18 cellular contexts compared by ENCODE assay signal in the genomic region with DNA sequence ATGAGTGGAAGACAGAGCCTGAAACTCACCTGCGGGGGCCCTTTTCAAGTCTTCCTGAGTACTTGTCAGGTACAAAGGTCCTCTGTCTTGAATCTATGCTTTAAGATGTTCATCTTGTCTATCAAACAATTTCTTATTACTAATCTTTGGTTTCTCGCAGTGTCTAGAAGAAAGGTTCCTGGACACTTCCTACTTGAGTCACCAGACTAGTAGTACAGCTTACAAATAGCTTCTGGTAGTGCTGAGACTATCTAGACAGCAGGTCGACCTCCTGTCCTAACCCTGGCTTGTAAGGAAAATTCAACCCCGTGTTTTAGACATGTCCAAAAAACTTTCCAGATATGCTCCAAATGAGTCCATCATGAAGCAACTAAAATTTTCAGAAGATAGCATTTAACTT. TPM values are rescaled to one million over a fixed set of nuclear protein-coding genes. Genes with fewer than 3 reads are reported as not detected.
DNase-seq lines count a peak whose midpoint lies in the region; ATAC-seq, FAIRE-seq and TF ChIP-seq lines count a peak whose summit lies in the region.
"Had no signal": no experiment of that assay in that cellular context is flagged by ENCODE, and none has a peak within 500 bp of the region (broad histone marks: within the 10 kb centered on the region; RNA-seq: fewer than 3 reads in every experiment).

No MANE protein-coding gene starts in this region.

- H3K36me3 Mint-ChIP-seq in activated CD4-positive, alpha-beta T cell treated with anti-CD3 and anti-CD28 coated beads for 36 hours (ENCODE audit: low read depth), result peaks cover 12% of the 10 kb centered on the region
- peaks cover 26% of the 10 kb centered on the region for H3K36me3 Mint-ChIP-seq in activated CD4-positive, alpha-beta T cell treated with anti-CD3 and anti-CD28 coated beads, Interleukin-2, amount 10 ng/mL, durations not matched to agents 24 days and 14 days (ENCODE audit: low read depth)
- peaks cover 0 to 3% of the 10 kb centered on the region in 2 donors for H3K36me3 Mint-ChIP-seq in CD4-positive, alpha-beta memory T cell
- peaks cover 0 to 6% (median 0%) of the 10 kb centered on the region in 3 donors for H3K36me3 Mint-ChIP-seq in naive thymus-derived CD8-positive, alpha-beta T cell
- peaks cover 5% of the 10 kb centered on the region for H3K36me3 Mint-ChIP-seq in stimulated activated memory B cell treated with anti-CD40 and anti-IgM and Interleukin-4, amounts not matched to agents 10 μg/mL and 1 μg/mL and 100 μg/mL, for 72 hours

- peaks cover 47% of the 10 kb centered on the region for H3K4me1 ChIP-seq in CD4-positive, alpha-beta memory T cell (ENCODE audit: insufficient read depth, low read length)
- H3K4me1 ChIP-seq in K562 (replicated peaks in 1 of 2; ENCODE audit: control insufficient read depth in 2 of 2, insufficient read depth in 2 of 2, low read length in 2 of 2) (no peaks in the 10 kb centered on the region), mesendoderm (ENCODE audit: control insufficient read depth, low read depth, low read length) (no peaks in the 10 kb centered on the region)

- H2BK15ac ChIP-seq in mesendoderm (replicated peaks; ENCODE audit: low read depth), result no peak overlapping the region

- H3K4me3 Mint-ChIP-seq in activated CD4-positive, alpha-beta T cell treated with anti-CD3 and anti-CD28 coated beads for 36 hours, result no peak overlapping the region
- no peak overlapping the region for H3K4me3 Mint-ChIP-seq in activated CD4-positive, alpha-beta T cell treated with anti-CD3 and anti-CD28 coated beads, Interleukin-2, amount 10 ng/mL, durations not matched to agents 24 days and 14 days
- no peak overlapping the region for H3K4me3 Mint-ChIP-seq in CD4-positive, alpha-beta memory T cell
- H3K4me3 Mint-ChIP-seq in naive thymus-derived CD8-positive, alpha-beta T cell, result peak overlapping the region in 1 of 10 donors; percentile 9
- H3K4me3 Mint-ChIP-seq in stimulated activated memory B cell treated with anti-CD40 and anti-IgM and Interleukin-4, amounts not matched to agents 10 μg/mL and 1 μg/mL and 100 μg/mL, for 72 hours, result no peak overlapping the region

- no peak overlapping the region for H2BK120ac ChIP-seq in mesendoderm (ENCODE audit: low read depth, low read length)

- no peak for TF ChIP-seq EP300 in K562 (IDR thresholded peaks at IDR 0.05; ENCODE audit: low read length)

- no peaks in the 10 kb centered on the region for H3K9me3 Mint-ChIP-seq in activated CD4-positive, alpha-beta T cell treated with anti-CD3 and anti-CD28 coated beads for 36 hours (ENCODE audit: low read depth)
- H3K9me3 Mint-ChIP-seq in activated CD4-positive, alpha-beta T cell treated with anti-CD3 and anti-CD28 coated beads, Interleukin-2, amount 10 ng/mL, durations not matched to agents 24 days and 14 days, result no peaks in the 10 kb centered on the region
- H3K9me3 Mint-ChIP-seq in CD4-positive, alpha-beta memory T cell, result peaks cover 0 to 1% (median 0%) of the 10 kb centered on the region in 8 donors
- H3K9me3 Mint-ChIP-seq in naive thymus-derived CD8-positive, alpha-beta T cell, result no peaks in the 10 kb centered on the region
- H3K9me3 Mint-ChIP-seq in stimulated activated memory B cell treated with anti-CD40 and anti-IgM and Interleukin-4, amounts not matched to agents 10 μg/mL and 1 μg/mL and 100 μg/mL, for 72 hours, result no peaks in the 10 kb centered on the region

- H3K9ac ChIP-seq in K562 (ENCODE audit: insufficient read depth in 1 of 2, low read depth in 2 of 2, low read length in 2 of 2) (no peak overlapping the region), mesendoderm (ENCODE audit: low read length) (no peak overlapping the region)

- no peaks in the 10 kb centered on the region; the same call in 1 of the 2 replicates for H4K20me1 ChIP-seq in K562 (replicated peaks; ENCODE audit: control insufficient read depth, insufficient read depth, low read length)

- H3K4me2 ChIP-seq in K562 (ENCODE audit: insufficient read depth, low read length), result no peak overlapping the region
- no peak overlapping the region for H3K4me2 ChIP-seq in mesendoderm (ENCODE audit: low read length)

- no peaks in the 10 kb centered on the region for H3K9me1 ChIP-seq in K562 (ENCODE audit: control insufficient read depth, insufficient read depth, low read length)

- H3K79me2 ChIP-seq in K562 (ENCODE audit: control insufficient read depth, insufficient read depth, low read length) (peaks cover 30% of the 10 kb centered on the region), mesendoderm (ENCODE audit: control insufficient read depth, insufficient read depth, low read length) (peaks cover 3% of the 10 kb centered on the region)

- no peak overlapping the region for H3K27ac Mint-ChIP-seq in activated CD4-positive, alpha-beta T cell treated with anti-CD3 and anti-CD28 coated beads for 36 hours
- no peak overlapping the region for H3K27ac Mint-ChIP-seq in activated CD4-positive, alpha-beta T cell treated with anti-CD3 and anti-CD28 coated beads, Interleukin-2, amount 10 ng/mL, durations not matched to agents 24 days and 14 days
- peak overlapping the region; percentile 4 to 80 (median 43) for H3K27ac Mint-ChIP-seq in CD4-positive, alpha-beta memory T cell
- peak overlapping the region in 8 of 10 donors; percentile 30 to 78 (median 68) for H3K27ac Mint-ChIP-seq in naive thymus-derived CD8-positive, alpha-beta T cell
- H3K27ac Mint-ChIP-seq in stimulated activated memory B cell treated with anti-CD40 and anti-IgM and Interleukin-4, amounts not matched to agents 10 μg/mL and 1 μg/mL and 100 μg/mL, for 72 hours, result no peak overlapping the region

- no peak overlapping the region for H3K23ac ChIP-seq in mesendoderm (ENCODE audit: low read length)

- DNase-seq in activated CD4-positive, alpha-beta T cell treated with anti-CD3 and anti-CD28 coated beads for 36 hours, result no peak
- no peak for DNase-seq in activated CD4-positive, alpha-beta T cell treated with anti-CD3 and anti-CD28 coated beads, Interleukin-2, amount 10 ng/mL, durations not matched to agents 24 days and 14 days
- DNase-seq in CD4-positive, alpha-beta memory T cell, result no peak
- DNase-seq in K562 (ENCODE audit: extremely low read depth in 1 of 4, low spot score in 3 of 4) (no peak), mesendoderm (no peak)
- DNase-seq in naive thymus-derived CD8-positive, alpha-beta T cell, result no peak
- DNase-seq: GF-D8, GOT3, KBM-7, NCI-H1092 treated with DMSO at 0.1 percent for 48 hours, NCI-H1694, NCI-H510A treated with DMSO at 0.1 percent for 48 hours, NCI-H82, PC-3 had no signal

- H3K4me3 ChIP-seq in CD4-positive, alpha-beta memory T cell (ENCODE audit: low read length in 2 of 2), result no peak overlapping the region
- H3K4me3 ChIP-seq in K562 (no peak overlapping the region), mesendoderm (ENCODE audit: low read length) (no peak overlapping the region)

- in situ Hi-C loops in K562 (cut with MboI), result no loop called here

- no peak overlapping the region for H2AFZ ChIP-seq in K562 (ENCODE audit: low read depth, low read length)

- TF ChIP-seq CTCF in K562 (IDR thresholded peaks at IDR 0.05 in 2 of 3, conservative IDR thresholded peaks at IDR 0.05 in 1 of 3; ENCODE audit: insufficient read depth in 2 of 3, low read depth in 1 of 3, low read length in 3 of 3), result no peak

- ATAC-seq in activated CD4-positive, alpha-beta T cell treated with anti-CD3 and anti-CD28 coated beads for 36 hours, result peak; percentile 34
- ATAC-seq in K562 (peak; percentile 38; the same call in 2 of the 3 replicates), HG02642 (IDR thresholded peaks at IDR 0.05; ENCODE audit: poor library complexity, unreplicated experiment) (no peak)
- ATAC-seq in naive thymus-derived CD8-positive, alpha-beta T cell, result no peak
- ATAC-seq in stimulated activated memory B cell treated with anti-CD40 and anti-IgM and Interleukin-4, amounts not matched to agents 10 μg/mL and 1 μg/mL and 100 μg/mL, for 72 hours, result no peak
- ATAC-seq: PC-3 had no signal

- POLR2A ChIA-PET in activated CD4-positive, alpha-beta T cell treated with anti-CD3 and anti-CD28 coated beads for 36 hours (lab: Charles Lee), result no interaction called here
- POLR2A ChIA-PET in CD4-positive, alpha-beta memory T cell (lab: Charles Lee; ENCODE audit: partially characterized antibody), result interaction anchor here (1.4 kb wide), 1 partner anchor 10 kb away, joined by 3 read pairs; no protein-coding TSS in a partner anchor
- POLR2A ChIA-PET in K562 (lab: Yijun Ruan, JAX), result interaction anchor here (1.1 kb wide), 1 partner anchor 10 kb away, joined by 3 read pairs; no protein-coding TSS in a partner anchor
- POLR2A ChIA-PET in naive thymus-derived CD8-positive, alpha-beta T cell (lab: Charles Lee), result no interaction called here

- H3K79me1 ChIP-seq in mesendoderm (ENCODE audit: low read length), result no peaks in the 10 kb centered on the region

- no peak for FAIRE-seq in K562 (lab: Jason Lieb, UNC)
- FAIRE-seq: GM12892 had no signal

- no peak overlapping the region for H3K4ac ChIP-seq in mesendoderm (ENCODE audit: low read depth, low read length)

- H3K36me3 ChIP-seq in CD4-positive, alpha-beta memory T cell (ENCODE audit: insufficient read depth, low read length), result no peaks in the 10 kb centered on the region
- H3K36me3 ChIP-seq in K562 (ENCODE audit: control insufficient read depth, insufficient read depth, low read length) (no peaks in the 10 kb centered on the region), mesendoderm (ENCODE audit: control insufficient read depth, insufficient read depth, low read length) (no peaks in the 10 kb centered on the region)

- CTCF ChIA-PET in activated CD4-positive, alpha-beta T cell treated with anti-CD3 and anti-CD28 coated beads for 36 hours (lab: Charles Lee), result no interaction called here
- CTCF ChIA-PET in CD4-positive, alpha-beta memory T cell (lab: Charles Lee; ENCODE audit: partially characterized antibody), result no interaction called here
- CTCF ChIA-PET in K562 (lab: Yijun Ruan, JAX; ENCODE audit: low intra/inter-chr PET ratio), result no interaction called here

- H3K27ac ChIP-seq in CD4-positive, alpha-beta memory T cell (ENCODE audit: low read depth, low read length), result no peak overlapping the region
- no peak overlapping the region for H3K27ac ChIP-seq in K562 (ENCODE audit: extremely low read depth, low read depth, low read length)
- no peak overlapping the region for H3K27ac ChIP-seq in mesendoderm (ENCODE audit: low read depth, low read length)
- H3K27ac ChIP-seq: RWPE1 had no signal

- no TSS peak for BruUV-seq in K562 (replicated peaks; lab: Mats Ljungman, UMichigan)

- H2AK5ac ChIP-seq in mesendoderm (ENCODE audit: low read length), result no peak overlapping the region

- 60% methylated on average over 4 of the region's 4 CpGs for WGBS in K562 (ENCODE audit: insufficient coverage, low coverage, missing lambda C conversion rate)
- no CpG with 5 or more reads among the region's 4 CpGs for WGBS in mesendoderm (ENCODE audit: extremely low coverage, insufficient coverage, low lambda C conversion rate)

- no peak overlapping the region for H3K56ac ChIP-seq in mesendoderm (ENCODE audit: low read length)

- H3K9me3 ChIP-seq in CD4-positive, alpha-beta memory T cell (ENCODE audit: control insufficient read depth in 1 of 2, low read length in 2 of 2), result no peaks in the 10 kb centered on the region
- H3K9me3 ChIP-seq in K562 (replicated peaks; ENCODE audit: control insufficient read depth, insufficient read depth, low read depth, low read length), result no peaks in the 10 kb centered on the region; the same call in 1 of the 2 replicates

- H3K27me3 Mint-ChIP-seq in activated CD4-positive, alpha-beta T cell treated with anti-CD3 and anti-CD28 coated beads for 36 hours, result no peaks in the 10 kb centered on the region
- no peaks in the 10 kb centered on the region for H3K27me3 Mint-ChIP-seq in activated CD4-positive, alpha-beta T cell treated with anti-CD3 and anti-CD28 coated beads, Interleukin-2, amount 10 ng/mL, durations not matched to agents 24 days and 14 days
- H3K27me3 Mint-ChIP-seq in CD4-positive, alpha-beta memory T cell, result no peaks in the 10 kb centered on the region
- no peaks in the 10 kb centered on the region for H3K27me3 Mint-ChIP-seq in naive thymus-derived CD8-positive, alpha-beta T cell
- H3K27me3 Mint-ChIP-seq in stimulated activated memory B cell treated with anti-CD40 and anti-IgM and Interleukin-4, amounts not matched to agents 10 μg/mL and 1 μg/mL and 100 μg/mL, for 72 hours, result no peaks in the 10 kb centered on the region

- H3K27me3 ChIP-seq in CD4-positive, alpha-beta memory T cell (ENCODE audit: insufficient read depth, low read length), result no peaks in the 10 kb centered on the region
- H3K27me3 ChIP-seq in K562 (ENCODE audit: control insufficient read depth in 2 of 2, insufficient read depth in 2 of 2, low read length in 2 of 2) (no peaks in the 10 kb centered on the region), mesendoderm (ENCODE audit: insufficient read depth, low read length, poor library complexity) (no peaks in the 10 kb centered on the region)

- intact Hi-C loops in activated CD4-positive, alpha-beta T cell treated with anti-CD3 and anti-CD28 coated beads for 36 hours (cut with DNase I, micrococcal nuclease), result no loop called here
- intact Hi-C loops in activated CD4-positive, alpha-beta T cell treated with anti-CD3 and anti-CD28 coated beads, Interleukin-2, amount 10 ng/mL, durations not matched to agents 24 days and 14 days (cut with micrococcal nuclease), result no loop called here
- intact Hi-C loops in CD4-positive, alpha-beta memory T cell (cut with micrococcal nuclease), result no loop called here
- intact Hi-C loops in K562 (cut with micrococcal nuclease), result no loop called here

- no peak overlapping the region for H4K8ac ChIP-seq in mesendoderm (ENCODE audit: low read depth, low read length)

- H2BK5ac ChIP-seq in mesendoderm (ENCODE audit: low read length), result no peak overlapping the region

- no peak for TF ChIP-seq POLR2A in K562 (conservative IDR thresholded peaks at IDR 0.05)

- no peak for TF ChIP-seq RAD21 in K562 (CRISPR knock-in tag; conservative IDR thresholded peaks at IDR 0.05 in 1 of 2, IDR thresholded peaks at IDR 0.05 in 1 of 2)

- peaks cover 53% of the 10 kb centered on the region for H3K4me1 Mint-ChIP-seq in activated CD4-positive, alpha-beta T cell treated with anti-CD3 and anti-CD28 coated beads for 36 hours
- H3K4me1 Mint-ChIP-seq in activated CD4-positive, alpha-beta T cell treated with anti-CD3 and anti-CD28 coated beads, Interleukin-2, amount 10 ng/mL, durations not matched to agents 24 days and 14 days, result peaks cover 24% of the 10 kb centered on the region
- peaks cover 34 to 59% (median 48%) of the 10 kb centered on the region in 4 donors for H3K4me1 Mint-ChIP-seq in CD4-positive, alpha-beta memory T cell
- peaks cover 29 to 72% (median 68%) of the 10 kb centered on the region in 4 donors for H3K4me1 Mint-ChIP-seq in naive thymus-derived CD8-positive, alpha-beta T cell
- peaks cover 44% of the 10 kb centered on the region for H3K4me1 Mint-ChIP-seq in stimulated activated memory B cell treated with anti-CD40 and anti-IgM and Interleukin-4, amounts not matched to agents 10 μg/mL and 1 μg/mL and 100 μg/mL, for 72 hours

- no peak overlapping the region for H4K5ac ChIP-seq in mesendoderm (ENCODE audit: low read length)

- H3K18ac ChIP-seq in mesendoderm (ENCODE audit: low read length), result no peak overlapping the region

RNA-seq across cellular contexts. Expression of gene ARID2, which starts 11.2 kb away (rescaled TPM):
- total RNA-seq in activated CD4-positive, alpha-beta T cell treated with anti-CD3 and anti-CD28 coated beads for 36 hours, result 10 to 100 TPM; 24.2 to 28.2 TPM
- total RNA-seq in activated CD4-positive, alpha-beta T cell treated with anti-CD3 and anti-CD28 coated beads, Interleukin-2, amount 10 ng/mL, durations not matched to agents 24 days and 14 days, result 36.4 and 37.8 TPM in 2 replicates
- 10 to 100 TPM; 51.1 to 51.8 TPM for total RNA-seq in CD4-positive, alpha-beta memory T cell
- polyA plus RNA-seq in CD4-positive, alpha-beta memory T cell, result 10 to 100 TPM in 1 of 2 donors, 1 to 10 TPM in 1; 6.3 to 12.7 TPM
- 53.0 and 165 TPM in 2 replicates for total RNA-seq in K562 (2011; cell fraction: chromatin; rRNA removed; ENCODE audit: low replicate concordance)
- 24.2 and 39.7 TPM in 2 replicates for total RNA-seq in K562 (2011; cell fraction: nucleolus; rRNA removed)
- total RNA-seq in K562 (2011; cell fraction: nucleoplasm; rRNA removed), result 73.5 and 95.8 TPM in 2 replicates
- total RNA-seq in K562 (2014; rRNA removed) (13.6 and 16.7 TPM in 2 replicates), K562 (2014; rRNA removed; fragmentation: Illumina TruSeq; extraction: Trizol) (30.4 and 32.8 TPM in 2 replicates), K562 (2015; rRNA removed; fragmentation: Illumina TruSeq; extraction: Trizol) (28.8 and 29.4 TPM in 2 replicates), K562 (2021) (29.5 and 29.6 TPM in 2 replicates)
- polyA plus RNA-seq in K562 (2011; rRNA removed) (32.3 and 32.7 TPM in 2 replicates), K562 (2014; fragmentation: Illumina TruSeq; extraction: Trizol) (17.2 and 20.0 TPM in 2 replicates), K562 (2014; fragmentation: Nextera tagmentation; extraction: Ambion mirVana) (10 to 100 TPM; 16.9 to 41.6 TPM), K562 (2014; rRNA removed) (11.8 and 13.4 TPM in 2 replicates)
- 21.0 and 25.2 TPM in 2 replicates for polyA plus RNA-seq in K562 (2011; cell fraction: cytosol; rRNA removed)
- 37.9 and 49.7 TPM in 2 replicates for polyA plus RNA-seq in K562 (2011; cell fraction: nucleus; rRNA removed)
- polyA plus RNA-seq in K562 (2012), result 9.2 and 10.8 TPM in 2 replicates
- polyA minus RNA-seq in K562 (2011; rRNA and poly(A)+ RNA removed), result 112 and 117 TPM in 2 replicates
- polyA minus RNA-seq in K562 (2011; cell fraction: cytosol; rRNA and poly(A)+ RNA removed), result 24.9 and 33.8 TPM in 2 replicates
- polyA minus RNA-seq in K562 (2011; cell fraction: nucleus; rRNA and poly(A)+ RNA removed), result 60.6 and 104 TPM in 2 replicates
- 10 to 100 TPM; 39.7 to 44.0 TPM for total RNA-seq in naive thymus-derived CD8-positive, alpha-beta T cell
- polyA plus RNA-seq in naive thymus-derived CD8-positive, alpha-beta T cell, result 10 to 100 TPM in 1 of 3 donors, 1 to 10 TPM in 2; 5.8 to 10.3 (median 7.8) TPM
- polyA plus RNA-seq in mesendoderm (2013, experiment 1 of 2), result 15.0 TPM
- 14.5 TPM for polyA plus RNA-seq in mesendoderm (2013, experiment 2 of 2)

Comparison
In these comparisons a context has a peak if more than half of its experiments do, and no peak if none do; other contexts are left out.
1. ATAC-seq: peak in activated CD4-positive, alpha-beta T cell treated with anti-CD3 and anti-CD28 coated beads for 36 hours (single experiment) and K562 (single experiment); none in naive thymus-derived CD8-positive, alpha-beta T cell (0 of 2), HG02642 (single experiment) and stimulated activated memory B cell treated with anti-CD40 and anti-IgM and Interleukin-4, amounts not matched to agents 10 μg/mL and 1 μg/mL and 100 μg/mL, for 72 hours (single experiment).
2. H3K27ac Mint-ChIP-seq: peak in CD4-positive, alpha-beta memory T cell (7 of 7) and naive thymus-derived CD8-positive, alpha-beta T cell (8 of 10); none in activated CD4-positive, alpha-beta T cell treated with anti-CD3 and anti-CD28 coated beads for 36 hours (single experiment), activated CD4-positive, alpha-beta T cell treated with anti-CD3 and anti-CD28 coated beads, Interleukin-2, amount 10 ng/mL, durations not matched to agents 24 days and 14 days (single experiment) and stimulated activated memory B cell treated with anti-CD40 and anti-IgM and Interleukin-4, amounts not matched to agents 10 μg/mL and 1 μg/mL and 100 μg/mL, for 72 hours (single experiment).
3. POLR2A ChIA-PET loops: an anchor here in CD4-positive, alpha-beta memory T cell (1.4 kb wide) and K562 (1.1 kb wide); none called in activated CD4-positive, alpha-beta T cell treated with anti-CD3 and anti-CD28 coated beads for 36 hours and naive thymus-derived CD8-positive, alpha-beta T cell.